24 cellular contexts compared by ENCODE assay signal in the genomic region with DNA sequence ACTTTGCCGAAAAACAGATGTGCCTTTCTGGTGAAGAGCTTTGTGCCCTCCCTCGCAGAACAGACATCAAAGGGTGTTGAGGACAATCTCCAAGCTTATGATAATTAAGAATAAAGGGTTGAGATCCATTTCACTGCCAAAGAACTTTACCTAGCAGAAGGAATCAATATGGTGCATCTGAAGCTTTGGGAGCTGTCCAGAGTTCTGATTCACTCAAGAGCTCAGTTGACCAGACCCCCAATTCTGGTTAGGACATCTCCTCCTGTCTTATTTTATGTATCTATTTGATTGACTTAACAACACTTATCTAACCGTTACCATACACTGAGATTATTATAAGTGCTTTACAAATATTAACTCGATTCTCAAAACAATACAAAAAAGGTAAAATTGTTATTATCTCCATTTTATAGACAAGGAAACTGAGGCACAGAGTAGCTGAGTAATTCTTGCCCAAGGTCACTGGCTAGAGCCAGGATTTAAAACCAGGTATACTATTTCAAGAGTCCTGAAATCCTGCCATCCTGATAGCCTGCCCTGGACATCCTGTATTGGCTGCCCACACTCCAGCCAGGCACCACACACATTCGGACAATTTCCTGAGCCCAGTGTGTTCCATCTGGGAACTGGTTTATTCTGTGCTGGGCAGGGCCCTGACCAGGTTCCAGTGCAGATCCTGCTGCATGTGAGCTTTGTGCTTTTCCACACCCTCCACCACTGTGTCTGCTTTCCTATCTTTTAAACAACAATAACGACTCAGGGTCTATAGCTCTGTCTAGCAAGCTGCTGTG. TPM values are rescaled to one million over a fixed set of nuclear protein-coding genes. Genes with fewer than 3 reads are reported as not detected.
DNase-seq lines count a peak whose midpoint lies in the region; ATAC-seq and TF ChIP-seq lines count a peak whose summit lies in the region.
"Had no signal": no experiment of that assay in that cellular context is flagged by ENCODE, and none has a peak within 500 bp of the region (broad histone marks: within the 10 kb centered on the region; RNA-seq: fewer than 3 reads in every experiment).

No MANE protein-coding gene starts in this region.

- H3K79me2 ChIP-seq in GM23338 (replicated peaks; ENCODE audit: insufficient read depth), result no peaks in the 10 kb centered on the region

- DNase-seq in GM23338 (ENCODE audit: low spot score) (peak; percentile 46), OCI-M1 (lab: John Stamatoyannopoulos, UW) (peak; percentile 27), coronary artery (ENCODE audit: low spot score) (peak; percentile 26), lung microvascular endothelial cell (ENCODE audit: low read depth in 2 of 2) (peak; percentile 29 to 40), KG1 (lab: John Stamatoyannopoulos, UW) (no peak)
- DNase-seq in effector CD4-positive, alpha-beta T cell, result no peak
- no peak for DNase-seq in effector memory CD8-positive, alpha-beta T cell
- DNase-seq: activated CD8-positive, alpha-beta memory T cell treated with anti-CD3 and anti-CD28 coated beads for 24 hours; DND-41; lower lobe of right lung; naive B cell; NCI-H1694; NCI-H774; ovary; PC-3; stimulated activated CD4-positive, alpha-beta T cell treated with anti-CD3 and anti-CD28 coated beads, Interleukin-1b, Interleukin-23, amount 100 ng/mL, for 48 hours; stimulated activated naive CD4-positive, alpha-beta T cell treated with Interleukin-2 at 50 U/mL for 16 hours had no signal

- no peak overlapping the region for H3K4me3 Mint-ChIP-seq in GM23338
- H3K4me3 Mint-ChIP-seq in effector memory CD8-positive, alpha-beta T cell, result no peak overlapping the region
- H3K4me3 Mint-ChIP-seq: activated naive CD8-positive, alpha-beta T cell; naive B cell; T-helper 2 cell treated with Interferon-gamma antibody and Interleukin-4, amounts not matched to agents 5 μg/mL and 100 μg/mL, for 36 hours had no signal

- H3K27me3 Mint-ChIP-seq in GM23338 (ENCODE audit: insufficient read depth, low read depth, poor library complexity), result peaks cover 8% of the 10 kb centered on the region
- H3K27me3 Mint-ChIP-seq in effector memory CD8-positive, alpha-beta T cell, result no peaks in the 10 kb centered on the region
- H3K27me3 Mint-ChIP-seq: activated naive CD8-positive, alpha-beta T cell had no signal

- no peak overlapping the region for H3K4me3 ChIP-seq in GM23338
- H3K4me3 ChIP-seq in coronary artery, result no peak overlapping the region
- H3K4me3 ChIP-seq: dorsolateral prefrontal cortex, lower lobe of right lung, ovary, SJCRH30, tibial artery had no signal

- H3K9me3 Mint-ChIP-seq in GM23338, result no peaks in the 10 kb centered on the region
- H3K9me3 Mint-ChIP-seq in effector memory CD8-positive, alpha-beta T cell, result no peaks in the 10 kb centered on the region
- H3K9me3 Mint-ChIP-seq: naive B cell; T-helper 2 cell treated with Interferon-gamma antibody and Interleukin-4, amounts not matched to agents 5 μg/mL and 100 μg/mL, for 36 hours had no signal

- H3K36me3 Mint-ChIP-seq in GM23338 (ENCODE audit: low read depth), result no peaks in the 10 kb centered on the region
- H3K36me3 Mint-ChIP-seq in effector memory CD8-positive, alpha-beta T cell (ENCODE audit: insufficient read depth), result no peaks in the 10 kb centered on the region
- H3K36me3 Mint-ChIP-seq: activated naive CD8-positive, alpha-beta T cell; naive B cell had no signal

- no peak for ATAC-seq in GM23338
- ATAC-seq in GM18519 (IDR thresholded peaks at IDR 0.05; ENCODE audit: low FRiP score, unreplicated experiment), result no peak
- ATAC-seq in effector memory CD8-positive, alpha-beta T cell (replicated peaks), result no peak
- ATAC-seq: lower lobe of right lung, PC-3, sciatic nerve had no signal

- TF ChIP-seq CTCF in GM23338 (conservative IDR thresholded peaks at IDR 0.05; ENCODE audit: low read depth in 2 of 2), result no peak
- TF ChIP-seq CTCF in coronary artery (IDR thresholded peaks at IDR 0.05), result no peak

- no peak overlapping the region for H3K4me2 ChIP-seq in GM23338

- peaks cover 5% of the 10 kb centered on the region; the same call in 1 of the 2 replicates for H3K4me1 ChIP-seq in GM23338 (ENCODE audit: insufficient read depth)
- H3K4me1 ChIP-seq: lower lobe of right lung, SJCRH30, tibial artery had no signal

- H3K27ac ChIP-seq in GM23338 (ENCODE audit: low read depth), result no peak overlapping the region
- H3K27ac ChIP-seq in coronary artery, result no peak overlapping the region
- H3K27ac ChIP-seq: lower lobe of right lung, ovary, SJCRH30, tibial artery had no signal

- peaks cover 16% of the 10 kb centered on the region; the same call in 1 of the 2 replicates for H3K9me2 ChIP-seq in GM23338 (ENCODE audit: insufficient read depth)

- no peaks in the 10 kb centered on the region for H3K36me3 ChIP-seq in GM23338 (ENCODE audit: insufficient read depth)
- H3K36me3 ChIP-seq: lower lobe of right lung, ovary, SJCRH30, tibial artery had no signal

- H3K4me1 Mint-ChIP-seq in GM23338, result peaks cover 19% of the 10 kb centered on the region
- no peaks in the 10 kb centered on the region for H3K4me1 Mint-ChIP-seq in effector memory CD8-positive, alpha-beta T cell (ENCODE audit: low read depth in 2 of 2)
- H3K4me1 Mint-ChIP-seq: naive B cell had no signal

- H2AFZ ChIP-seq in GM23338, result no peak overlapping the region

- H3F3A ChIP-seq in GM23338 (replicated peaks; ENCODE audit: low read depth), result no peaks in the 10 kb centered on the region

- no peaks in the 10 kb centered on the region for H4K20me1 ChIP-seq in GM23338 (replicated peaks; ENCODE audit: insufficient read depth)

- no peak overlapping the region for H3K27ac Mint-ChIP-seq in GM23338
- H3K27ac Mint-ChIP-seq in effector memory CD8-positive, alpha-beta T cell, result no peak overlapping the region
- H3K27ac Mint-ChIP-seq: activated naive CD8-positive, alpha-beta T cell; naive B cell; T-helper 2 cell treated with Interferon-gamma antibody and Interleukin-4, amounts not matched to agents 5 μg/mL and 100 μg/mL, for 36 hours had no signal

- H3K27me3 ChIP-seq in GM23338 (ENCODE audit: insufficient read depth), result no peaks in the 10 kb centered on the region
- H3K27me3 ChIP-seq: dorsolateral prefrontal cortex, ovary, SJCRH30, tibial artery had no signal

TF ChIP-seq in GM23338, 12 proteins besides CTCF, POLR2A, EP300 and RAD21:
- TF ChIP-seq, protein P1, sequence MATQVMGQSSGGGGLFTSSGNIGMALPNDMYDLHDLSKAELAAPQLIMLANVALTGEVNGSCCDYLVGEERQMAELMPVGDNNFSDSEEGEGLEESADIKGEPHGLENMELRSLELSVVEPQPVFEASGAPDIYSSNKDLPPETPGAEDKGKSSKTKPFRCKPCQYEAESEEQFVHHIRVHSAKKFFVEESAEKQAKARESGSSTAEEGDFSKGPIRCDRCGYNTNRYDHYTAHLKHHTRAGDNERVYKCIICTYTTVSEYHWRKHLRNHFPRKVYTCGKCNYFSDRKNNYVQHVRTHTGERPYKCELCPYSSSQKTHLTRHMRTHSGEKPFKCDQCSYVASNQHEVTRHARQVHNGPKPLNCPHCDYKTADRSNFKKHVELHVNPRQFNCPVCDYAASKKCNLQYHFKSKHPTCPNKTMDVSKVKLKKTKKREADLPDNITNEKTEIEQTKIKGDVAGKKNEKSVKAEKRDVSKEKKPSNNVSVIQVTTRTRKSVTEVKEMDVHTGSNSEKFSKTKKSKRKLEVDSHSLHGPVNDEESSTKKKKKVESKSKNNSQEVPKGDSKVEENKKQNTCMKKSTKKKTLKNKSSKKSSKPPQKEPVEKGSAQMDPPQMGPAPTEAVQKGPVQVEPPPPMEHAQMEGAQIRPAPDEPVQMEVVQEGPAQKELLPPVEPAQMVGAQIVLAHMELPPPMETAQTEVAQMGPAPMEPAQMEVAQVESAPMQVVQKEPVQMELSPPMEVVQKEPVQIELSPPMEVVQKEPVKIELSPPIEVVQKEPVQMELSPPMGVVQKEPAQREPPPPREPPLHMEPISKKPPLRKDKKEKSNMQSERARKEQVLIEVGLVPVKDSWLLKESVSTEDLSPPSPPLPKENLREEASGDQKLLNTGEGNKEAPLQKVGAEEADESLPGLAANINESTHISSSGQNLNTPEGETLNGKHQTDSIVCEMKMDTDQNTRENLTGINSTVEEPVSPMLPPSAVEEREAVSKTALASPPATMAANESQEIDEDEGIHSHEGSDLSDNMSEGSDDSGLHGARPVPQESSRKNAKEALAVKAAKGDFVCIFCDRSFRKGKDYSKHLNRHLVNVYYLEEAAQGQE (IDR thresholded peaks at IDR 0.05; ENCODE audit: unreplicated experiment), result peak; percentile 74
- no peak for TF ChIP-seq STAT1 (IDR thresholded peaks at IDR 0.05; ENCODE audit: unreplicated experiment)
- TF ChIP-seq, protein P2, sequence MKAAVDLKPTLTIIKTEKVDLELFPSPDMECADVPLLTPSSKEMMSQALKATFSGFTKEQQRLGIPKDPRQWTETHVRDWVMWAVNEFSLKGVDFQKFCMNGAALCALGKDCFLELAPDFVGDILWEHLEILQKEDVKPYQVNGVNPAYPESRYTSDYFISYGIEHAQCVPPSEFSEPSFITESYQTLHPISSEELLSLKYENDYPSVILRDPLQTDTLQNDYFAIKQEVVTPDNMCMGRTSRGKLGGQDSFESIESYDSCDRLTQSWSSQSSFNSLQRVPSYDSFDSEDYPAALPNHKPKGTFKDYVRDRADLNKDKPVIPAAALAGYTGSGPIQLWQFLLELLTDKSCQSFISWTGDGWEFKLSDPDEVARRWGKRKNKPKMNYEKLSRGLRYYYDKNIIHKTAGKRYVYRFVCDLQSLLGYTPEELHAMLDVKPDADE (IDR thresholded peaks at IDR 0.05), result no peak

RNA-seq across cellular contexts. Expression of a gene that starts 29.8 kb away (rescaled TPM):
- total RNA-seq in GM23338 (2014; rRNA removed; shearing (Covaris generic)), result 1.5 and 2.2 TPM in 2 replicates
- 0.68 and 1.0 TPM in 2 replicates for polyA plus RNA-seq in GM23338 (2016; fragmentation: Nextera tagmentation; extraction: Ambion mirVana)
- total RNA-seq in lung microvascular endothelial cell, result 0.20 and 0.22 TPM in 2 replicates

Comparison
In these comparisons a context has a peak if more than half of its experiments do, and no peak if none do; other contexts are left out.
1. DNase-seq: peak in GM23338 (single experiment), OCI-M1 (single experiment), coronary artery (single experiment) and lung microvascular endothelial cell (2 of 2); none in KG1 (single experiment), effector CD4-positive, alpha-beta T cell (single experiment) and effector memory CD8-positive, alpha-beta T cell (0 of 3).